ENCODE assay signal across 1 cellular context in the genomic region with DNA sequence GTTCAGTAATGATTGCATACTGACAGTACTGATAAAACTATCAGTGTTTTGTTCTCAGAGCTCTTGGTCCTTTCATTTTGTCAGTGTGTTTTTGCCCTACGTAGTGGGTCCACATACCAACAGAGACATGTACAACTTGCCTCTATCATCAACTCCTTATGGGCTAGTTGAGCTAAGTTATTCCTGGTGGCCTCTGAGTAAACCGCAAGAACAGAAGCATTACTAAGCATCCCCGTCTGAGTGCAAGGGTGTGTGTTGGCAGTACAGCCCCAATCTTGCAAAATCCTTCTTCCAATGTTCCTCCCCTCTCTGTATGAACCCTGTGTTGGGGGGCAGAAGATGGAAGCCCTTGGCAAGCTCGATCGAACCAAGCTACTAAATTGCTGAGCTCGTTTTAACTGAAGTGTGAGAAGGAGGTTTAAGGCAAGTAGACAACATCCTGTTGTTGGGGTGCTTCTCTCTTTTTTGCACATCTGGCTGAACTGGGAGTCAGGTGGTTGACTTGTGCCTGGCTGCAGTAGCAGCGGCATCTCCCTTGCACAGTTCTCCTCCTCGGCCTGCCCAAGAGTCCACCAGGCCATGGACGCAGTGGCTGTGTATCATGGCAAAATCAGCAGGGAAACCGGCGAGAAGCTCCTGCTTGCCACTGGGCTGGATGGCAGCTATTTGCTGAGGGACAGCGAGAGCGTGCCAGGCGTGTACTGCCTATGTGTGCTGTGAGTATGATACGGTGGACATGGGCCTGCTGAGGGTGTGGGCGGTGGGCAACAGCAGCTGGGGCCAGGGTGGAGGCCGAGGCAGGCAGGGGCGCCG.
TF ChIP-seq lines count a peak whose summit lies in the region.

A gene (plus strand): TSS at position 500 of the 813 bp plus-strand sequence. CDS start 80 bp downstream, at position 580.

TF ChIP-seq in IMR-90, 13 proteins besides CTCF, POLR2A, EP300 and RAD21 (continued from another document):
- TF ChIP-seq, protein P1, sequence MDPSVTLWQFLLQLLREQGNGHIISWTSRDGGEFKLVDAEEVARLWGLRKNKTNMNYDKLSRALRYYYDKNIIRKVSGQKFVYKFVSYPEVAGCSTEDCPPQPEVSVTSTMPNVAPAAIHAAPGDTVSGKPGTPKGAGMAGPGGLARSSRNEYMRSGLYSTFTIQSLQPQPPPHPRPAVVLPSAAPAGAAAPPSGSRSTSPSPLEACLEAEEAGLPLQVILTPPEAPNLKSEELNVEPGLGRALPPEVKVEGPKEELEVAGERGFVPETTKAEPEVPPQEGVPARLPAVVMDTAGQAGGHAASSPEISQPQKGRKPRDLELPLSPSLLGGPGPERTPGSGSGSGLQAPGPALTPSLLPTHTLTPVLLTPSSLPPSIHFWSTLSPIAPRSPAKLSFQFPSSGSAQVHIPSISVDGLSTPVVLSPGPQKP (IDR thresholded peaks at IDR 0.05; ENCODE audit: borderline replicate concordance, low read depth, low read length): no peak
- TF ChIP-seq SMC3 (IDR thresholded peaks at IDR 0.05; ENCODE audit: low read depth, low read length) (no peak), MAZ (IDR thresholded peaks at IDR 0.05; ENCODE audit: borderline replicate concordance, low read depth, low read length) (no peak), RCOR1 (IDR thresholded peaks at IDR 0.05; ENCODE audit: insufficient replicate concordance, low read length) (no peak), FOS (IDR thresholded peaks at IDR 0.05; ENCODE audit: low read depth, low read length) (no peak), CHD1 (IDR thresholded peaks at IDR 0.05; ENCODE audit: low read depth, low read length) (no peak), BHLHE40 (IDR thresholded peaks at IDR 0.05; ENCODE audit: low read depth, low read length) (no peak), MXI1 (IDR thresholded peaks at IDR 0.05; ENCODE audit: borderline replicate concordance, low read depth, low read length) (no peak), CEBPB (IDR thresholded peaks at IDR 0.05; ENCODE audit: low read depth, low read length) (no peak), NFE2L2 (IDR thresholded peaks at IDR 0.05; ENCODE audit: low read depth, low read length) (no peak), RFX5 (IDR thresholded peaks at IDR 0.05; ENCODE audit: low read depth, low read length) (no peak)
- TF ChIP-seq, protein P2, sequence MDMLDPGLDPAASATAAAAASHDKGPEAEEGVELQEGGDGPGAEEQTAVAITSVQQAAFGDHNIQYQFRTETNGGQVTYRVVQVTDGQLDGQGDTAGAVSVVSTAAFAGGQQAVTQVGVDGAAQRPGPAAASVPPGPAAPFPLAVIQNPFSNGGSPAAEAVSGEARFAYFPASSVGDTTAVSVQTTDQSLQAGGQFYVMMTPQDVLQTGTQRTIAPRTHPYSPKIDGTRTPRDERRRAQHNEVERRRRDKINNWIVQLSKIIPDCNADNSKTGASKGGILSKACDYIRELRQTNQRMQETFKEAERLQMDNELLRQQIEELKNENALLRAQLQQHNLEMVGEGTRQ (IDR thresholded peaks at IDR 0.05; ENCODE audit: low read depth, low read length): no peak
